ENCODE assay signal across 1 cellular context in the genomic region with DNA sequence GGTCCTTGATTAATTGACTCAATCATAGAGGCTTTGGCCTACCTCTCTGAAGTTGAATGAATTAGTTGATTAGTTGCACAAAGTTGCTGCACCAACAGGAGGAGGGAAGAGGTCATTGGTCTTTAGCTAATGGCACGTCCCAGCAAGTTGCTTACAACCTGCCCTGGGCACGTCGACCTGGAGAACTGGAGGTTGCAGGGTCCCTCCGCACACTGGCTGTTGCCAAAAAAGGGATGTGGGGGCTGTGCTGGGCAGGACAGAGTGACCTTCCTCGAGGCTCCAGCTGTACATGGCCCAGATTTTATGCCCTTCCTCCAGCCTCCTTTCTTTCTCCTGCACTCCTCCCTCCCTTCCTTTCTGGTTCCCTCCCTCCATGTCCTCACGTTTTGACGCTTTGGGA.
TF ChIP-seq lines count a peak whose summit lies in the region.

No MANE protein-coding gene starts in this region.

TF ChIP-seq in IMR-90, 13 proteins besides CTCF, POLR2A, EP300 and RAD21 (continued from another document):
- TF ChIP-seq CHD1 (IDR thresholded peaks at IDR 0.05; ENCODE audit: low read depth, low read length): no peak
- no peak for TF ChIP-seq RFX5 (IDR thresholded peaks at IDR 0.05; ENCODE audit: low read depth, low read length)
- TF ChIP-seq MAFK (IDR thresholded peaks at IDR 0.05; ENCODE audit: low read depth, low read length): no peak
- TF ChIP-seq MXI1 (IDR thresholded peaks at IDR 0.05; ENCODE audit: borderline replicate concordance, low read depth, low read length): no peak
- TF ChIP-seq MAZ (IDR thresholded peaks at IDR 0.05; ENCODE audit: borderline replicate concordance, low read depth, low read length): no peak
- TF ChIP-seq BHLHE40 (IDR thresholded peaks at IDR 0.05; ENCODE audit: low read depth, low read length): no peak
